ENCODE assay signal across 21 cellular contexts in genomic region chr12:112344220-112344619, GRCh38.
"Had no signal": no experiment of that assay in that cellular context is flagged by ENCODE, and none has a peak within 500 bp of the region (broad histone marks: within the 10 kb centered on the region; RNA-seq: fewer than 3 reads in every experiment).

No MANE protein-coding gene starts in this region.

- H3K27me3 Mint-ChIP-seq: activated B cell treated with CpG ODN at 0.5 μM for 24 hours; activated CD4-positive, alpha-beta T cell treated with anti-CD3 and anti-CD28 coated beads, Interleukin-2, amount 10 ng/mL, durations not matched to agents 24 days and 14 days; activated CD8-positive, alpha-beta memory T cell treated with anti-CD3 and anti-CD28 coated beads, Interleukin-2, amount 10 ng/mL, durations not matched to agents 7 days and 5 days; activated naive CD4-positive, alpha-beta T cell treated with anti-CD3 and anti-CD28 coated beads, Interleukin-2, amount 10 ng/mL, durations not matched to agents 7 days and 5 days; activated naive CD8-positive, alpha-beta T cell treated with anti-CD3 and anti-CD28 coated beads for 36 hours; activated T-helper 17 cell treated with anti-CD3 and anti-CD28 coated beads, Interleukin-2, amount 50 U/mL, for 72 hours; T-helper 17 cell had no signal

- H3K27ac ChIP-seq: brain microvascular endothelial cell had no signal

- H3K9me3 Mint-ChIP-seq: activated B cell treated with CpG ODN at 0.5 μM for 24 hours; activated CD4-positive, alpha-beta T cell treated with anti-CD3 and anti-CD28 coated beads, Interleukin-2, amount 10 ng/mL, durations not matched to agents 24 days and 14 days; activated naive CD4-positive, alpha-beta T cell treated with anti-CD3 and anti-CD28 coated beads, Interleukin-2, amount 10 ng/mL, durations not matched to agents 7 days and 5 days; activated naive CD8-positive, alpha-beta T cell treated with anti-CD3 and anti-CD28 coated beads for 36 hours; activated T-helper 17 cell treated with anti-CD3 and anti-CD28 coated beads, Interleukin-2, amount 50 U/mL, for 72 hours had no signal

- H3K36me3 Mint-ChIP-seq: activated CD8-positive, alpha-beta memory T cell treated with anti-CD3 and anti-CD28 coated beads, Interleukin-2, amount 10 ng/mL, durations not matched to agents 7 days and 5 days; activated naive CD4-positive, alpha-beta T cell treated with anti-CD3 and anti-CD28 coated beads, Interleukin-2, amount 10 ng/mL, durations not matched to agents 7 days and 5 days; activated naive CD8-positive, alpha-beta T cell treated with anti-CD3 and anti-CD28 coated beads for 36 hours had no signal

- ATAC-seq: activated CD8-positive, alpha-beta memory T cell treated with anti-CD3 and anti-CD28 coated beads, Interleukin-2, amount 10 ng/mL, durations not matched to agents 7 days and 5 days; activated T-helper 17 cell treated with anti-CD3 and anti-CD28 coated beads, Interleukin-2, amount 50 U/mL, for 72 hours; PC-3; T-helper 17 cell had no signal

- H3K27ac Mint-ChIP-seq: activated B cell treated with CpG ODN at 0.5 μM for 24 hours; activated CD4-positive, alpha-beta T cell treated with anti-CD3 and anti-CD28 coated beads, Interleukin-2, amount 10 ng/mL, durations not matched to agents 24 days and 14 days; activated CD8-positive, alpha-beta memory T cell treated with anti-CD3 and anti-CD28 coated beads, Interleukin-2, amount 10 ng/mL, durations not matched to agents 7 days and 5 days; activated naive CD4-positive, alpha-beta T cell treated with anti-CD3 and anti-CD28 coated beads, Interleukin-2, amount 10 ng/mL, durations not matched to agents 7 days and 5 days; activated naive CD8-positive, alpha-beta T cell treated with anti-CD3 and anti-CD28 coated beads for 36 hours; activated T-helper 17 cell treated with anti-CD3 and anti-CD28 coated beads, Interleukin-2, amount 50 U/mL, for 72 hours had no signal

- H3K27me3 ChIP-seq: brain microvascular endothelial cell had no signal

- H3K4me3 Mint-ChIP-seq: activated B cell treated with CpG ODN at 0.5 μM for 24 hours; activated CD4-positive, alpha-beta T cell treated with anti-CD3 and anti-CD28 coated beads, Interleukin-2, amount 10 ng/mL, durations not matched to agents 24 days and 14 days; activated CD8-positive, alpha-beta memory T cell treated with anti-CD3 and anti-CD28 coated beads, Interleukin-2, amount 10 ng/mL, durations not matched to agents 7 days and 5 days; activated naive CD4-positive, alpha-beta T cell treated with anti-CD3 and anti-CD28 coated beads, Interleukin-2, amount 10 ng/mL, durations not matched to agents 7 days and 5 days; activated naive CD8-positive, alpha-beta T cell treated with anti-CD3 and anti-CD28 coated beads for 36 hours; activated T-helper 17 cell treated with anti-CD3 and anti-CD28 coated beads, Interleukin-2, amount 50 U/mL, for 72 hours; T-helper 17 cell had no signal

- H3K4me1 Mint-ChIP-seq: activated naive CD4-positive, alpha-beta T cell treated with anti-CD3 and anti-CD28 coated beads, Interleukin-2, amount 10 ng/mL, durations not matched to agents 7 days and 5 days had no signal

- DNase-seq: activated B cell treated with CpG ODN at 0.5 μM for 24 hours; activated CD4-positive, alpha-beta T cell treated with anti-CD3 and anti-CD28 coated beads for 1 hour; activated CD4-positive, alpha-beta T cell treated with anti-CD3 and anti-CD28 coated beads, Interleukin-2, amount 10 ng/mL, durations not matched to agents 24 days and 14 days; activated CD4-positive, alpha-beta T cell treated with anti-CD3 and anti-CD28 coated beads, Interleukin-2, amount 50 U/mL, for 48 hours; activated CD8-positive, alpha-beta memory T cell treated with anti-CD3 and anti-CD28 coated beads, Interleukin-2, amount 10 ng/mL, durations not matched to agents 7 days and 5 days; activated gamma-delta T cell; activated naive CD4-positive, alpha-beta T cell treated with anti-CD3 and anti-CD28 coated beads, Interleukin-2, amount 10 ng/mL, durations not matched to agents 7 days and 5 days; activated naive CD8-positive, alpha-beta T cell treated with anti-CD3 and anti-CD28 coated beads for 36 hours; activated T-cell treated with anti-CD3 and anti-CD28 coated beads, Interleukin-2, amount 50 U/mL, for 48 hours; brain microvascular endothelial cell; NCI-H1105 treated with DMSO at 0.1 percent for 48 hours; NCI-H1436 treated with DMSO at 0.1 percent for 48 hours; NCI-H187; NCI-H2081; NCI-H510A treated with DMSO at 0.1 percent for 48 hours; PC-3; SHP77; T-helper 17 cell; T-helper 9 cell had no signal

- H3K36me3 ChIP-seq: brain microvascular endothelial cell had no signal

- FAIRE-seq: RCC 7860 had no signal
